In the genomic region with DNA sequence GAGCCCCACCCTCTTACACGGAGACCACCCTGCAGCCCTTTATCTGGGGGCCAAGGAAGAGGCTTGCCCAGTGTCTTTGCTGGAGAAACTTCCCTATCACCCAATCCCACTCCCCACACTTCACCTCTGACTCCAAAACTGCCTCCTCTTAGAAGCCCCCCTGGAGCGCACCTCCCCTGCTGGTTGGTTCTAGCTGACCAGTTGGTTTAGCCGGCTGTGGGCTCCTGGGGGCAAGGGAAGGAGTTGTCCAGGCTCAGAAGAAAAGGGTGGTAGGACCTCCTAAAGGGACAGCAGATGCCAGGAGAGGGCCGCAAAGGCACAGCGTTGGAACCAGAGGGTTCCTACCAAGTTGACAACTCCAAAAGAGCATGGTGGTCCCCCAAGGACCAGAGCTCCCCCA, we compare ENCODE assay signal across 1 cellular context.
TF ChIP-seq lines count a peak whose summit lies in the region.

No MANE protein-coding gene starts in this region.

TF ChIP-seq in IMR-90, 13 proteins besides CTCF, POLR2A, EP300 and RAD21:
- TF ChIP-seq USF2 (IDR thresholded peaks at IDR 0.05; ENCODE audit: low read depth, low read length) (no peak), RCOR1 (IDR thresholded peaks at IDR 0.05; ENCODE audit: insufficient replicate concordance, low read length) (no peak), CEBPB (IDR thresholded peaks at IDR 0.05; ENCODE audit: low read depth, low read length) (no peak), NFE2L2 (IDR thresholded peaks at IDR 0.05; ENCODE audit: low read depth, low read length) (no peak), RFX5 (IDR thresholded peaks at IDR 0.05; ENCODE audit: low read depth, low read length) (no peak), MAZ (IDR thresholded peaks at IDR 0.05; ENCODE audit: borderline replicate concordance, low read depth, low read length) (no peak), BHLHE40 (IDR thresholded peaks at IDR 0.05; ENCODE audit: low read depth, low read length) (no peak), MAFK (IDR thresholded peaks at IDR 0.05; ENCODE audit: low read depth, low read length) (no peak), SMC3 (IDR thresholded peaks at IDR 0.05; ENCODE audit: low read depth, low read length) (no peak)
